15 cellular contexts compared by ENCODE assay signal in genomic region chr12:64236549-64236948, GRCh38. TPM values are rescaled to one million over a fixed set of nuclear protein-coding genes. Genes with fewer than 3 reads are reported as not detected.
A peak's percentile ranks its signal among the peaks of the same experiment; 100 is the strongest.
DNase-seq lines count a peak whose midpoint lies in the region; ATAC-seq and TF ChIP-seq lines count a peak whose summit lies in the region.
"Had no signal": no experiment of that assay in that cellular context is flagged by ENCODE, and none has a peak within 500 bp of the region (broad histone marks: within the 10 kb centered on the region; RNA-seq: fewer than 3 reads in every experiment).

No MANE protein-coding gene starts in this region.

- in situ Hi-C loops in SK-MEL-5 (cut with HindIII; ENCODE audit: low pct_unique_long_range_greater_than_20kb, low sequenced_read_pairs), result no loop called here

- ATAC-seq in Right ventricle myocardium superior (ENCODE audit: poor library complexity), result no peak
- ATAC-seq in GM18520 (IDR thresholded peaks at IDR 0.05; ENCODE audit: unreplicated experiment), result no peak

- no peaks in the 10 kb centered on the region for H3K27me3 ChIP-seq in cardiac muscle cell
- H3K27me3 ChIP-seq: right lobe of liver, tibial nerve had no signal

- intact Hi-C loops in Right ventricle myocardium superior (cut with DNase I), result no loop called here

- H3K27ac ChIP-seq in cardiac muscle cell, result no peak overlapping the region
- H3K27ac ChIP-seq: epithelial cell of prostate, right lobe of liver, tibial nerve had no signal

- H3K4me1 ChIP-seq in cardiac muscle cell (ENCODE audit: low read depth), result peaks cover 12% of the 10 kb centered on the region
- H3K4me1 ChIP-seq: right lobe of liver, tibial nerve had no signal

- H3K9me3 ChIP-seq in cardiac muscle cell (ENCODE audit: low read depth), result no peaks in the 10 kb centered on the region
- H3K9me3 ChIP-seq: right lobe of liver, tibial nerve had no signal

- H3K36me3 ChIP-seq in cardiac muscle cell, result no peaks in the 10 kb centered on the region
- H3K36me3 ChIP-seq: right lobe of liver, tibial nerve had no signal

- peak; percentile 23 for TF ChIP-seq CTCF in cardiac muscle cell (IDR thresholded peaks at IDR 0.05; ENCODE audit: low read depth, low read length)

- H3K4me3 ChIP-seq in cardiac muscle cell, result no peak overlapping the region
- H3K4me3 ChIP-seq: right lobe of liver, tibial nerve had no signal

- DNase-seq in cardiac muscle cell (ENCODE audit: low read depth in 1 of 2, low spot score in 1 of 2) (peak in 1 of 2 donors; percentile 43), Right ventricle myocardium superior (no peak), SK-MEL-5 (ENCODE audit: low read depth, low spot score) (peak; percentile 32), fibroblast of gingiva (ENCODE audit: low read depth) (peak; percentile 5), SKM-1 (lab: John Stamatoyannopoulos, UW; ENCODE audit: unreplicated experiment) (no peak), NCI-H1694 (lab: John Stamatoyannopoulos, UW) (no peak)
- DNase-seq in activated CD4-positive, CD25-positive, alpha-beta regulatory T cell (lab: John Stamatoyannopoulos, UW), result no peak
- DNase-seq: activated T-cell treated with anti-CD3 and anti-CD28 coated beads, Interleukin-2, amount 50 U/mL, for 1 hour; aorta; NCI-H1930; right lobe of liver; RPMI8226 had no signal

RNA-seq across cellular contexts. Expression of gene KICS2, which starts 14.5 kb away (rescaled TPM):
- total RNA-seq in cardiac muscle cell (3.7 and 7.2 TPM in 2 replicates), Right ventricle myocardium superior (3.1 TPM)
- polyA plus RNA-seq in cardiac muscle cell, result 0.81 and 3.5 TPM in 2 replicates
- total RNA-seq in SK-MEL-5 (2014; rRNA removed; shearing (Covaris generic)), result 15.3 and 19.2 TPM in 2 replicates
- polyA plus RNA-seq in SK-MEL-5 (2015; cell fraction: cytosol; rRNA removed), result 13.6 and 15.2 TPM in 2 replicates
- polyA plus RNA-seq in SK-MEL-5 (2015; cell fraction: nucleus; rRNA removed), result 19.2 and 25.1 TPM in 2 replicates

Comparison
In these comparisons a context has a peak if more than half of its experiments do, and no peak if none do; other contexts are left out.
1. DNase-seq: peak in SK-MEL-5 (single experiment) and fibroblast of gingiva (single experiment); none in Right ventricle myocardium superior (single experiment), SKM-1 (single experiment), NCI-H1694 (single experiment) and activated CD4-positive, CD25-positive, alpha-beta regulatory T cell (0 of 4).